In the genomic region with DNA sequence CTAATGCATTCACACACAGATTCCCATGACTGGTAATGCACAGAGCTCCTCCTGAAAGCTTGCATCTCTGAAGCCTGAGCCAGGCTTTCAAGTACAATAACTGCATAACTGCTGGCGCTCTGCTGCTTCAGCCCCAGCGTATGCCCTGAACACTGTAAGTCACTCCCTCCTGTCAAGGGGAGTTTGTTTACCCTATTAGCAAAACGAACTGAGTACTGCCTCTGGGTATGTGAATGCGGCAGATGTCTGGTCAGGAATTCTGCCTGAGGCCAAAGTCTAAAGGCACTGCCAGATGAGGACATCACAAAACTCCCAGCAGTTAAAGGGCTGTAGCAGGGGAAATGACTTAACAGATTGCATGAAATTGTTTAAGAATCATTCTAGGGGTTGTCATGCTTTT, we compare ENCODE assay signal across 10 cellular contexts.
DNase-seq lines count a peak whose midpoint lies in the region; ATAC-seq and TF ChIP-seq lines count a peak whose summit lies in the region.
"Had no signal": no experiment of that assay in that cellular context is flagged by ENCODE, and none has a peak within 500 bp of the region (broad histone marks: within the 10 kb centered on the region; RNA-seq: fewer than 3 reads in every experiment).

No MANE protein-coding gene starts in this region.

- H3K9me3 ChIP-seq in mammary epithelial cell (replicated peaks; ENCODE audit: insufficient read depth, low read length), result no peaks in the 10 kb centered on the region

- no peak overlapping the region for H3K4me3 ChIP-seq in mammary epithelial cell (replicated peaks in 1 of 3; ENCODE audit: insufficient read depth in 1 of 3, low read depth in 2 of 3, low read length in 3 of 3)
- H3K4me3 ChIP-seq: ascending aorta had no signal

- ATAC-seq in GM18502 (IDR thresholded peaks at IDR 0.05; ENCODE audit: poor library complexity, unreplicated experiment), result no peak

- no TSS peak for BruUV-seq in mammary epithelial cell (replicated peaks; lab: Mats Ljungman, UMichigan)

- in situ Hi-C loops in mammary epithelial cell (cut with MboI; ENCODE audit: low sequenced_read_pairs in 2 of 2), result no loop called here

- no peak overlapping the region for H2AFZ ChIP-seq in mammary epithelial cell (ENCODE audit: low read depth, low read length)

- DNase-seq in GM04504 (ENCODE audit: low read depth) (peak; percentile 38), NCI-H2196 treated with DMSO at 0.1 percent for 48 hours (lab: John Stamatoyannopoulos, UW; ENCODE audit: unreplicated experiment) (peak; percentile 82), mammary epithelial cell (peak; percentile 72), non-pigmented ciliary epithelial cell (ENCODE audit: low read depth) (peak; percentile 84), midbrain (lab: John Stamatoyannopoulos, UW) (no peak)
- no peak for DNase-seq in activated CD4-positive, alpha-beta T cell treated with anti-CD3 and anti-CD28 coated beads for 1 hour
- no peak for DNase-seq in activated CD4-positive, alpha-beta T cell treated with anti-CD3 and anti-CD28 coated beads, Interleukin-2, amount 50 U/mL, for 48 hours
- DNase-seq: T-helper 2 cell had no signal

- intact Hi-C loops in mammary epithelial cell (cut with micrococcal nuclease), result no loop called here

- no peaks in the 10 kb centered on the region for H3K27me3 ChIP-seq in mammary epithelial cell (ENCODE audit: insufficient read depth, low read length)
- H3K27me3 ChIP-seq: ascending aorta had no signal

- H3K27ac ChIP-seq in mammary epithelial cell (ENCODE audit: insufficient read depth, low read depth, low read length), result no peak overlapping the region
- H3K27ac ChIP-seq: ascending aorta had no signal

- no peaks in the 10 kb centered on the region for H4K20me1 ChIP-seq in mammary epithelial cell (ENCODE audit: insufficient read depth, low read length)

- H3K9ac ChIP-seq in mammary epithelial cell (ENCODE audit: insufficient read depth, low read length), result no peak overlapping the region

- H3K79me2 ChIP-seq in mammary epithelial cell (ENCODE audit: insufficient read depth, low read length), result no peaks in the 10 kb centered on the region

- dilution Hi-C loops in mammary epithelial cell (cut with HindIII; ENCODE audit: low sequenced_read_pairs), result loop anchor here (5.0 kb wide), 1 partner anchor 96 kb away; no protein-coding TSS in a partner anchor

- CTCF ChIA-PET in mammary epithelial cell (lab: Charles Lee; ENCODE audit: low non-redundant PET), result no interaction called here

- no peak overlapping the region for H3K4me2 ChIP-seq in mammary epithelial cell (ENCODE audit: insufficient read depth, low read depth, low read length)

- TF ChIP-seq CTCF in mammary epithelial cell (conservative IDR thresholded peaks at IDR 0.05 in 1 of 2, IDR thresholded peaks at IDR 0.05 in 1 of 2; ENCODE audit: extremely low read depth in 1 of 2, insufficient read depth in 1 of 2, low read depth in 1 of 2, low read length in 2 of 2), result no peak

- WGBS in mammary epithelial cell (ENCODE audit: low coverage, missing lambda C conversion rate), result 54% methylated on average over 4 of the region's 4 CpGs

- no peaks in the 10 kb centered on the region for H3K4me1 ChIP-seq in mammary epithelial cell (ENCODE audit: insufficient read depth, low read length)
- H3K4me1 ChIP-seq: ascending aorta had no signal

- H3K36me3 ChIP-seq in mammary epithelial cell (ENCODE audit: insufficient read depth, low read length), result no peaks in the 10 kb centered on the region
- H3K36me3 ChIP-seq: ascending aorta had no signal

Comparison
In these comparisons a context has a peak if more than half of its experiments do, and no peak if none do; other contexts are left out.
1. DNase-seq: peak in GM04504 (single experiment), NCI-H2196 treated with DMSO at 0.1 percent for 48 hours (single experiment), mammary epithelial cell (single experiment) and non-pigmented ciliary epithelial cell (single experiment); none in activated CD4-positive, alpha-beta T cell treated with anti-CD3 and anti-CD28 coated beads for 1 hour (single experiment), activated CD4-positive, alpha-beta T cell treated with anti-CD3 and anti-CD28 coated beads, Interleukin-2, amount 50 U/mL, for 48 hours (0 of 2) and midbrain (single experiment).